Comparison of ENCODE assay signal across 14 cellular contexts in the genomic region with DNA sequence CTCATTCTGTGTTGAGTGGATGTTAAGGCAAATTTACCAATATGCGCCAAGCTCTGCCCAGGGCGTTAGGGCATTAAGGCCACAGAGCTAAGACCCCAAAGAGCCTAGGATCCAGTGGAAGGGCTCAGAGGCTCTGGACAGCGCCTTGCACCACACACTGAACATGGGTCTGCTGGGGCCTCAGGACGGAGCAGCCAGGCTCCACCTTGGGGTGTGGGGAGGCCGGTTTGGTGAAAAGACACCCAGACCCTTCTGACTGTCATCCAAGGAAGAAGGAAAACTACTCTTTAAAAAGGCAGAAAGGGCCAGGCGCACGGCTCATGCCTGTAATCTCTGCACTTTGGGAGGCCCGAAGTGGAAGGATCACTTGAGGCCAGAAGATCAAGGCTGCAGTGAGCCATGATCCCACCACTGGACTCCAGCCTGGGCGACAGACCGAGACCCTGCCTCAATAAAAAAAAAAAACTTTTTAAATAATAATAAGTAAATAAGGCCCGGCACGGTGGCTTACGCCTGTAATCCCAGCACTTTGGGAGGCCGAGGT. TPM values are rescaled to one million over a fixed set of nuclear protein-coding genes. Genes with fewer than 3 reads are reported as not detected.
DNase-seq lines count a peak whose midpoint lies in the region; ATAC-seq and TF ChIP-seq lines count a peak whose summit lies in the region.
"Had no signal": no experiment of that assay in that cellular context is flagged by ENCODE, and none has a peak within 500 bp of the region (broad histone marks: within the 10 kb centered on the region; RNA-seq: fewer than 3 reads in every experiment).

No MANE protein-coding gene starts in this region.

- H3K27ac Mint-ChIP-seq in progenitor cell of endocrine pancreas = no peak overlapping the region

- no peaks in the 10 kb centered on the region for H3K27me3 Mint-ChIP-seq in activated T-cell treated with anti-CD3 and anti-CD28 coated beads, Interleukin-2, amount 50 U/mL, for 4 hours (ENCODE audit: low read depth)
- no peaks in the 10 kb centered on the region for H3K27me3 Mint-ChIP-seq in progenitor cell of endocrine pancreas

- H3K27me3 ChIP-seq in dorsolateral prefrontal cortex = no peaks in the 10 kb centered on the region
- H3K27me3 ChIP-seq: body of pancreas, MG63 had no signal

- H3K9me3 Mint-ChIP-seq in activated T-cell treated with anti-CD3 and anti-CD28 coated beads, Interleukin-2, amount 50 U/mL, for 4 hours = no peaks in the 10 kb centered on the region
- H3K9me3 Mint-ChIP-seq in progenitor cell of endocrine pancreas (ENCODE audit: low read depth) = no peaks in the 10 kb centered on the region

- H3K4me1 Mint-ChIP-seq in activated T-cell treated with anti-CD3 and anti-CD28 coated beads, Interleukin-2, amount 50 U/mL, for 4 hours (ENCODE audit: low read depth) = peaks cover 28% of the 10 kb centered on the region
- H3K4me1 Mint-ChIP-seq in progenitor cell of endocrine pancreas (ENCODE audit: low read depth) = peaks cover 16% of the 10 kb centered on the region

- TF ChIP-seq CTCF in LNCaP clone FGC (IDR thresholded peaks at IDR 0.05; ENCODE audit: control insufficient read depth, extremely low read depth, insufficient read depth) (no peak), dorsolateral prefrontal cortex (IDR thresholded peaks at IDR 0.05 in 54 of 56, conservative IDR thresholded peaks at IDR 0.05 in 2 of 56; ENCODE audit: low read depth in 1 of 56, partially characterized antibody in 56 of 56) (no peak), progenitor cell of endocrine pancreas (IDR thresholded peaks at IDR 0.05; ENCODE audit: unreplicated experiment) (no peak)

- peak overlapping the region; percentile 24 for H3K4me3 Mint-ChIP-seq in activated T-cell treated with anti-CD3 and anti-CD28 coated beads, Interleukin-2, amount 50 U/mL, for 4 hours
- peak overlapping the region; percentile 47 for H3K4me3 Mint-ChIP-seq in progenitor cell of endocrine pancreas (ENCODE audit: low read depth)

- intact Hi-C loops in dorsolateral prefrontal cortex (cut with DNase I) = no loop called here

- no peak for ATAC-seq in activated T-cell treated with anti-CD3 and anti-CD28 coated beads, Interleukin-2, amount 50 U/mL, for 4 hours
- no peak for ATAC-seq in GM21825 (IDR thresholded peaks at IDR 0.05; ENCODE audit: unreplicated experiment)
- ATAC-seq in GM19351 (IDR thresholded peaks at IDR 0.05; ENCODE audit: unreplicated experiment) = no peak

- peaks cover 30% of the 10 kb centered on the region for H3K36me3 Mint-ChIP-seq in activated T-cell treated with anti-CD3 and anti-CD28 coated beads, Interleukin-2, amount 50 U/mL, for 4 hours (ENCODE audit: insufficient read depth)
- H3K36me3 Mint-ChIP-seq in progenitor cell of endocrine pancreas (ENCODE audit: insufficient read depth) = peaks cover 10% of the 10 kb centered on the region

- H3K4me3 ChIP-seq in LNCaP clone FGC (ENCODE audit: low read depth, low read length) = peak overlapping the region; percentile 93; the same call in 1 of the 2 replicates
- peak overlapping the region in 38 of 59 donors; percentile 68 to 98 (median 92) for H3K4me3 ChIP-seq in dorsolateral prefrontal cortex

- peak overlapping the region in 1 of 59 donors; percentile 98 for H3K27ac ChIP-seq in dorsolateral prefrontal cortex

- DNase-seq in activated T-cell treated with anti-CD3 and anti-CD28 coated beads, Interleukin-2, amount 50 U/mL, for 4 hours = no peak
- DNase-seq in activated T-cell treated with anti-CD3 and anti-CD28 coated beads for 4 hours (no peak), LNCaP clone FGC (ENCODE audit: low read depth) (no peak), dorsolateral prefrontal cortex (no peak), progenitor cell of endocrine pancreas (ENCODE audit: low spot score, unreplicated experiment) (no peak)
- DNase-seq in activated CD4-positive, CD25-positive, alpha-beta regulatory T cell (lab: John Stamatoyannopoulos, UW) = no peak
- DNase-seq: activated CD4-positive, alpha-beta T cell treated with anti-CD3 and anti-CD28 coated beads for 1 hour; body of pancreas; left cardiac atrium; MG63; NCI-H2029 treated with DMSO at 0.1 percent for 48 hours; NCI-H526 had no signal

RNA-seq across cellular contexts. Expression of gene MRFAP1, which starts 1.3 kb away (rescaled TPM):
- 100 to 1,000 TPM; 116 to 134 (median 128) TPM for total RNA-seq in activated T-cell treated with anti-CD3 and anti-CD28 coated beads, Interleukin-2, amount 50 U/mL, for 4 hours
- total RNA-seq in dorsolateral prefrontal cortex (100 to 1,000 TPM; 242 to 474 (median 356) TPM), progenitor cell of endocrine pancreas (223 and 225 TPM in 2 replicates)

RNA-seq across cellular contexts. Expression of gene S100P, which starts 54.5 kb away (rescaled TPM):
- total RNA-seq in activated T-cell treated with anti-CD3 and anti-CD28 coated beads, Interleukin-2, amount 50 U/mL, for 4 hours = 1 to 10 TPM in 2 of 3 donors, not detected in 1; 1.3 to 2.8 TPM
- total RNA-seq in dorsolateral prefrontal cortex (10 to 100 TPM in 1 of 120 experiments, 1 to 10 TPM in 41, under 1 TPM in 16, not detected in 62; 0.37 to 12.9 (median 1.8) TPM), progenitor cell of endocrine pancreas (1.3 and 3.5 TPM in 2 replicates)
